23 cellular contexts compared by ENCODE assay signal in genomic region chr10:76305930-76306612, GRCh38.
A peak's percentile ranks its signal among the peaks of the same experiment; 100 is the strongest.
DNase-seq lines count a peak whose midpoint lies in the region; ATAC-seq, FAIRE-seq and TF ChIP-seq lines count a peak whose summit lies in the region.
"Had no signal": no experiment of that assay in that cellular context is flagged by ENCODE, and none has a peak within 500 bp of the region (broad histone marks: within the 10 kb centered on the region; RNA-seq: fewer than 3 reads in every experiment).

No MANE protein-coding gene starts in this region.

- H3K4me1 ChIP-seq in astrocyte (ENCODE audit: insufficient read depth, low read length): peaks cover 36% of the 10 kb centered on the region
- H3K4me1 ChIP-seq in trophoblast cell (ENCODE audit: control insufficient read depth in 1 of 2, insufficient read depth in 2 of 2, low read length in 2 of 2): peaks cover 3 to 10% of the 10 kb centered on the region in 2 experiments
- H3K4me1 ChIP-seq in kidney (ENCODE audit: control insufficient read depth in 1 of 2, insufficient read depth in 1 of 2, low read depth in 1 of 2, low read length in 2 of 2): peaks cover 9 to 23% of the 10 kb centered on the region in 2 donors
- H3K4me1 ChIP-seq in effector memory CD4-positive, alpha-beta T cell (ENCODE audit: control insufficient read depth, insufficient read depth, low read length, poor library complexity, severe bottlenecking): no peaks in the 10 kb centered on the region
- H3K4me1 ChIP-seq: SJCRH30 had no signal

- H3K23ac ChIP-seq in trophoblast cell (ENCODE audit: low read length): no peak overlapping the region

- H3K4me3 ChIP-seq in astrocyte (ENCODE audit: insufficient read depth, low read depth, low read length): no peak overlapping the region
- no peak overlapping the region for H3K4me3 ChIP-seq in trophoblast cell (ENCODE audit: low read depth, low read length)
- H3K4me3 ChIP-seq in kidney (ENCODE audit: low read length in 2 of 2): no peak overlapping the region
- no peak overlapping the region for H3K4me3 ChIP-seq in effector memory CD4-positive, alpha-beta T cell (ENCODE audit: insufficient read depth, low read depth, low read length, poor library complexity, severe bottlenecking)
- H3K4me3 ChIP-seq: PC-9, SJCRH30 had no signal

- TF ChIP-seq CTCF in astrocyte (IDR thresholded peaks at IDR 0.05; ENCODE audit: insufficient read depth, low read depth, low read length) (no peak), kidney (IDR thresholded peaks at IDR 0.05; ENCODE audit: borderline replicate concordance, extremely low read depth, insufficient read depth) (no peak)

- H3K18ac ChIP-seq in trophoblast cell (ENCODE audit: low read length): no peak overlapping the region

- FAIRE-seq in astrocyte (lab: Jason Lieb, UNC) (no peak), kidney (lab: Jason Lieb, UNC) (no peak)

- no peak overlapping the region for H3K14ac ChIP-seq in trophoblast cell (ENCODE audit: low read length)

- ATAC-seq in GM19438 (IDR thresholded peaks at IDR 0.05; ENCODE audit: low read depth, unreplicated experiment) (peak; percentile 63), T-helper 17 cell (no peak)
- ATAC-seq: HepG2 had no signal

- no peaks in the 10 kb centered on the region for H3K9me3 ChIP-seq in astrocyte (ENCODE audit: insufficient read depth, low read depth, low read length)
- H3K9me3 ChIP-seq in trophoblast cell (ENCODE audit: insufficient read depth, low read depth, low read length): no peaks in the 10 kb centered on the region
- no peaks in the 10 kb centered on the region for H3K9me3 ChIP-seq in kidney (ENCODE audit: control insufficient read depth in 1 of 2, low read length in 2 of 2)
- no peaks in the 10 kb centered on the region for H3K9me3 ChIP-seq in effector memory CD4-positive, alpha-beta T cell (ENCODE audit: control insufficient read depth, low read length)
- H3K9me3 ChIP-seq in T-helper 17 cell (ENCODE audit: control insufficient read depth, low read length, poor library complexity, severe bottlenecking): no peaks in the 10 kb centered on the region
- H3K9me3 ChIP-seq: SJCRH30 had no signal

- no peak overlapping the region for H4K8ac ChIP-seq in trophoblast cell (ENCODE audit: low read depth, low read length)

- H4K12ac ChIP-seq in trophoblast cell (ENCODE audit: low read depth, low read length): no peak overlapping the region

- intact Hi-C loops in kidney (cut with DNase I): loop anchor here (10.0 kb wide), 1 partner anchor 911 kb away; no protein-coding TSS in a partner anchor

- H2BK12ac ChIP-seq in trophoblast cell (ENCODE audit: low read length): no peak overlapping the region

- H3K4me2 ChIP-seq in astrocyte (ENCODE audit: low read length): no peak overlapping the region
- no peak overlapping the region for H3K4me2 ChIP-seq in trophoblast cell (ENCODE audit: low read length)
- H3K4me2 ChIP-seq: PC-9 had no signal

- in situ Hi-C loops in ACHN (cut with HindIII; ENCODE audit: low pct_ligation_motif_present, low pct_unique_long_range_greater_than_20kb, low sequenced_read_pairs): loop anchor here (25.0 kb wide), 1 partner anchor 269 kb away; no protein-coding TSS in a partner anchor

- H3K4ac ChIP-seq in trophoblast cell (ENCODE audit: low read depth, low read length): no peak overlapping the region

- H2AFZ ChIP-seq in astrocyte (ENCODE audit: low read depth, low read length) (no peak overlapping the region), trophoblast cell (ENCODE audit: insufficient read depth, low read length, poor library complexity) (no peak overlapping the region)
- H2AFZ ChIP-seq: PC-9 had no signal

- no CpG with 5 or more reads among the region's 1 CpG for WGBS in trophoblast cell (ENCODE audit: extremely low coverage, insufficient coverage, insufficient read length)

- H3K9ac ChIP-seq in astrocyte (ENCODE audit: low read length) (no peak overlapping the region), trophoblast cell (ENCODE audit: low read length) (no peak overlapping the region), kidney (ENCODE audit: low read length in 2 of 2) (no peak overlapping the region)

- H3K4me3 Mint-ChIP-seq in astrocyte (ENCODE audit: unreplicated experiment) (no peak overlapping the region), T-helper 17 cell (no peak overlapping the region)
- H3K4me3 Mint-ChIP-seq: HFFc6 had no signal

- H4K91ac ChIP-seq in trophoblast cell (ENCODE audit: low read depth, low read length): no peak overlapping the region

- H3K27me3 ChIP-seq in astrocyte (ENCODE audit: insufficient read depth, low read length) (no peaks in the 10 kb centered on the region), trophoblast cell (ENCODE audit: insufficient read depth, low read length) (no peaks in the 10 kb centered on the region)
- H3K27me3 ChIP-seq in effector memory CD4-positive, alpha-beta T cell (replicated peaks; ENCODE audit: control insufficient read depth, insufficient read depth, low read length, poor library complexity, severe bottlenecking): no peaks in the 10 kb centered on the region
- H3K27me3 ChIP-seq: SJCRH30 had no signal

- peak overlapping the region; percentile 63 for H3K27ac Mint-ChIP-seq in astrocyte (ENCODE audit: unreplicated experiment)
- no peak overlapping the region for H3K27ac Mint-ChIP-seq in T-helper 17 cell
- H3K27ac Mint-ChIP-seq: HFFc6 had no signal

- H3K4me1 Mint-ChIP-seq in astrocyte (ENCODE audit: low read depth, unreplicated experiment): peaks cover 47% of the 10 kb centered on the region
- no peaks in the 10 kb centered on the region for H3K4me1 Mint-ChIP-seq in T-helper 17 cell

- no peak overlapping the region for H2AK5ac ChIP-seq in trophoblast cell (ENCODE audit: low read length)

- H3K36me3 Mint-ChIP-seq in astrocyte (ENCODE audit: low read depth, unreplicated experiment): no peaks in the 10 kb centered on the region
- no peaks in the 10 kb centered on the region for H3K36me3 Mint-ChIP-seq in T-helper 17 cell (ENCODE audit: low read depth)

- H2BK5ac ChIP-seq in trophoblast cell (ENCODE audit: low read depth, low read length, poor library complexity): peak overlapping the region; percentile 5

- no peaks in the 10 kb centered on the region for H3K79me2 ChIP-seq in astrocyte (ENCODE audit: insufficient read depth, low read length)
- no peaks in the 10 kb centered on the region for H3K79me2 ChIP-seq in trophoblast cell (ENCODE audit: control insufficient read depth, insufficient read depth, low read length, poor library complexity)

- no peak overlapping the region for H2BK120ac ChIP-seq in trophoblast cell (ENCODE audit: insufficient read depth, low read length, poor library complexity)

- no peaks in the 10 kb centered on the region for H4K20me1 ChIP-seq in astrocyte (ENCODE audit: insufficient read depth, low read length)

- peaks cover 9% of the 10 kb centered on the region for H3K79me1 ChIP-seq in trophoblast cell (ENCODE audit: low read length)

- H3K36me3 ChIP-seq in astrocyte (ENCODE audit: insufficient read depth, low read length) (no peaks in the 10 kb centered on the region), trophoblast cell (ENCODE audit: control insufficient read depth in 1 of 2, insufficient read depth in 2 of 2, low read length in 2 of 2) (no peaks in the 10 kb centered on the region), kidney (ENCODE audit: control insufficient read depth in 1 of 2, insufficient read depth in 2 of 2, low read length in 2 of 2) (no peaks in the 10 kb centered on the region)
- no peaks in the 10 kb centered on the region for H3K36me3 ChIP-seq in effector memory CD4-positive, alpha-beta T cell (ENCODE audit: control insufficient read depth, insufficient read depth, low read length)
- H3K36me3 ChIP-seq: SJCRH30 had no signal

- H3K27ac ChIP-seq in astrocyte (ENCODE audit: low read depth, low read length): no peak overlapping the region
- no peak overlapping the region for H3K27ac ChIP-seq in trophoblast cell (ENCODE audit: low read depth, low read length)
- no peak overlapping the region for H3K27ac ChIP-seq in kidney (ENCODE audit: low read depth in 2 of 2, low read length in 2 of 2)
- no peak overlapping the region for H3K27ac ChIP-seq in effector memory CD4-positive, alpha-beta T cell (ENCODE audit: insufficient read depth, low read length, poor library complexity, severe bottlenecking)
- H3K27ac ChIP-seq: C4-2B, PC-9, RWPE1, SJCRH30 had no signal

- H3K27me3 Mint-ChIP-seq in astrocyte (ENCODE audit: low read depth, unreplicated experiment) (no peaks in the 10 kb centered on the region), T-helper 17 cell (peaks cover 9% of the 10 kb centered on the region)

- peaks cover 3% of the 10 kb centered on the region for H3K9me3 Mint-ChIP-seq in astrocyte (ENCODE audit: unreplicated experiment)
- H3K9me3 Mint-ChIP-seq: HFFc6 had no signal

- DNase-seq in NOMO-1 (lab: John Stamatoyannopoulos, UW; ENCODE audit: unreplicated experiment in 2 of 2) (peak; percentile 64 to 87), astrocyte (ENCODE audit: low read depth) (no peak), trophoblast cell (no peak), kidney (no peak), ACHN (no peak), T-helper 17 cell (no peak)
- no peak for DNase-seq in effector memory CD4-positive, alpha-beta T cell
- DNase-seq: DMS79 treated with DMSO at 0.1 percent for 48 hours; H7; HFFc6; KG1; NCI-H1092 treated with DMSO at 0.1 percent for 48 hours; NCI-H146; NCI-H2029 treated with DMSO at 0.1 percent for 48 hours; NCI-H2171; NCI-H69; NK-92 treated with Interleukin-12 subunit alpha and Interleukin-12 subunit beta, amount 100 ng/mL, for 24 hours; PC-9; SJCRH30 had no signal

Comparison
In these comparisons a context has a peak if more than half of its experiments do, and no peak if none do; other contexts are left out.
1. DNase-seq: peak in NOMO-1 (2 of 2); none in astrocyte (single experiment), trophoblast cell (0 of 2), kidney (single experiment), effector memory CD4-positive, alpha-beta T cell (0 of 3), ACHN (single experiment) and T-helper 17 cell (0 of 3).